11 cellular contexts compared by ENCODE assay signal in the genomic region with DNA sequence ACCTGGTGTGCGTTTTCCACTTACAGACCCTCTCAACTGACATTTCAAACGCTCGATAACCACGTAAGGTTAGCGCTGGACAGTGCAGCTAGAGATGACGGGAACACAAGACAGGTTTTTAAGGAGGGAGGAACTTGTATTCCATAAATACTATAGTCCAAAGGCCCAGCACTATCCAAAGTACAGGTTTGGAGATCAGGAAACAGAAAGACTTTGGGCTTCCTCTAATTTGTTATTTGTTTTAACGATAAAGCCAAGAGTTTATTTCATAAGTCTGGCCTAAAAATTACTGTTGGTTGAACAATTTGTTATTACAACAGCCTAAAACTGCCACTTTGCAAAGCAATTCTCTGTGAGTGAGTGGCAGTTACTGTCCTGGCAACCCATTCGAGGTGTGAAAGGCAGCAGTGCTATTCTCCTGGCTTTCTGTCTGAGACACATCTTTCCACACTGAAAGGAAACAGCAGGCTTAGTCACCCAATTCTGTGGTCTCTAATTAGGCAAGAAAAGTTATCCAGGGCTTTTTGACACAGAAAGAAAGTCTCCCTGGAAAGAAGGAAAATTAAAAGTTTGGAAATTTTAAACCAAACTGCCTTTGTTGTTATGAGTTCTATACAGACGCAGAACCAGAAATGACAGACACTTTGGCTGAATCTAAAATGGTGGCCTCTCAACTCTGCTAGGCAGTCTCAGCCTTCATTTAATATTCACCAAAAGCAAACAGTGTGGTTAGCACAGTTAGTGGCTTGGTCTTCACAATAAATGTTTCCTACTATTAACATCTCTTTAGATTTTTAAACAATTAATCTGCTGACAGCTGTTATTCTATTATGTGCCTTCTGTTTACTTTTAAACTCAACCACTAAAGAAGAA. TPM values are rescaled to one million over a fixed set of nuclear protein-coding genes. Genes with fewer than 3 reads are reported as not detected.
DNase-seq lines count a peak whose midpoint lies in the region; TF ChIP-seq lines count a peak whose summit lies in the region.
"Had no signal": no experiment of that assay in that cellular context is flagged by ENCODE, and none has a peak within 500 bp of the region (broad histone marks: within the 10 kb centered on the region; RNA-seq: fewer than 3 reads in every experiment).

No MANE protein-coding gene starts in this region.

- BruUV-seq in mammary epithelial cell (replicated peaks; lab: Mats Ljungman, UMichigan): no TSS peak

- H3K79me1 ChIP-seq in neuronal stem cell (ENCODE audit: low read depth, low read length): no peaks in the 10 kb centered on the region

- H3K4me1 ChIP-seq in mammary epithelial cell (ENCODE audit: insufficient read depth, low read length): peaks cover 10% of the 10 kb centered on the region
- H3K4me1 ChIP-seq in neuronal stem cell (ENCODE audit: control insufficient read depth in 2 of 2, insufficient read depth in 1 of 2, low read depth in 1 of 2, low read length in 2 of 2): peaks cover 0 to 3% of the 10 kb centered on the region in 2 donors
- H3K4me1 ChIP-seq in stomach: peaks cover under 1 to 36% (median 18%) of the 10 kb centered on the region in 4 donors

- peak overlapping the region; percentile 2 for H3K27ac ChIP-seq in mammary epithelial cell (ENCODE audit: insufficient read depth, low read depth, low read length)
- H3K27ac ChIP-seq in neuronal stem cell (replicated peaks; ENCODE audit: low read length): peak overlapping the region; percentile 30
- H3K27ac ChIP-seq in stomach: no peak overlapping the region
- H3K27ac ChIP-seq: 22Rv1 had no signal

- no peak overlapping the region for H4K91ac ChIP-seq in neuronal stem cell (ENCODE audit: low read depth, low read length, poor library complexity)

- no peak overlapping the region for H3K23ac ChIP-seq in neuronal stem cell (ENCODE audit: low read depth, low read length, poor library complexity)

- TF ChIP-seq EP300 in stomach (IDR thresholded peaks at IDR 0.05): no peak

- WGBS in mammary epithelial cell (ENCODE audit: low coverage, missing lambda C conversion rate): 92% methylated on average over 9 of the region's 9 CpGs
- WGBS in neuronal stem cell (ENCODE audit: extremely low coverage in 2 of 2, insufficient read length in 2 of 2, insufficient replicate concordance in 1 of 2), 2 donors: no CpG with 5 or more reads among the region's 9 CpGs
- WGBS in stomach, 5 donors: 87 to 93% (median 89%) methylated on average over 9 of the region's 9 CpGs

- in situ Hi-C loops in mammary epithelial cell (cut with MboI; ENCODE audit: low sequenced_read_pairs in 2 of 2): no loop called here

- H3K4ac ChIP-seq in neuronal stem cell (ENCODE audit: low read length): no peak overlapping the region

- H3K14ac ChIP-seq in neuronal stem cell (ENCODE audit: low read length): no peak overlapping the region

- intact Hi-C loops in mammary epithelial cell (cut with micrococcal nuclease): no loop called here
- intact Hi-C loops in stomach (cut with DNase I; ENCODE audit: low total_unique reads): no loop called here

- no peaks in the 10 kb centered on the region for H4K20me1 ChIP-seq in mammary epithelial cell (ENCODE audit: insufficient read depth, low read length)

- H3K9me3 ChIP-seq in mammary epithelial cell (replicated peaks; ENCODE audit: insufficient read depth, low read length) (no peaks in the 10 kb centered on the region), neuronal stem cell (replicated peaks in 1 of 2; ENCODE audit: control insufficient read depth in 2 of 2, insufficient read depth in 1 of 2, low read depth in 1 of 2, low read length in 2 of 2) (no peaks in the 10 kb centered on the region), stomach (no peaks in the 10 kb centered on the region)

- TF ChIP-seq POLR2A in NB4 (IDR thresholded peaks at IDR 0.05; ENCODE audit: extremely low read depth, insufficient read length): no peak
- TF ChIP-seq POLR2A in stomach (IDR thresholded peaks at IDR 0.05): no peak

- H2BK5ac ChIP-seq in neuronal stem cell (ENCODE audit: low read length): no peak overlapping the region

- CTCF ChIA-PET in mammary epithelial cell (lab: Charles Lee; ENCODE audit: low non-redundant PET): no interaction called here

- H3K27me3 ChIP-seq in mammary epithelial cell (ENCODE audit: insufficient read depth, low read length) (no peaks in the 10 kb centered on the region), neuronal stem cell (ENCODE audit: control insufficient read depth in 3 of 3, insufficient read depth in 3 of 3, low read depth in 1 of 3, low read length in 3 of 3) (no peaks in the 10 kb centered on the region), stomach (no peaks in the 10 kb centered on the region)

- H2AFZ ChIP-seq in mammary epithelial cell (ENCODE audit: low read depth, low read length) (no peak overlapping the region), neuronal stem cell (ENCODE audit: low read length) (no peak overlapping the region)

- TF ChIP-seq CTCF in NB4 (IDR thresholded peaks at IDR 0.05; ENCODE audit: low read depth, low read length) (no peak), mammary epithelial cell (conservative IDR thresholded peaks at IDR 0.05 in 1 of 2, IDR thresholded peaks at IDR 0.05 in 1 of 2; ENCODE audit: extremely low read depth in 1 of 2, insufficient read depth in 1 of 2, low read depth in 1 of 2, low read length in 2 of 2) (no peak), stomach (IDR thresholded peaks at IDR 0.05) (no peak)

- H4K8ac ChIP-seq in neuronal stem cell (ENCODE audit: low read depth, low read length): no peak overlapping the region

- H2AK5ac ChIP-seq in neuronal stem cell (ENCODE audit: low read depth, low read length): no peak overlapping the region

- peaks cover 89% of the 10 kb centered on the region for H3K79me2 ChIP-seq in mammary epithelial cell (ENCODE audit: insufficient read depth, low read length)

- DNase-seq in NCI-H2107 treated with DMSO at 0.1 percent for 48 hours (lab: John Stamatoyannopoulos, UW; ENCODE audit: unreplicated experiment): peak; percentile 57
- DNase-seq in NCI-H2107 (lab: John Stamatoyannopoulos, UW): no peak
- DNase-seq in NB4 (ENCODE audit: low read depth): peak; percentile 92
- peak; percentile 55 for DNase-seq in mammary epithelial cell
- no peak for DNase-seq in neuronal stem cell (ENCODE audit: low spot score)
- DNase-seq in NCI-H446 (lab: John Stamatoyannopoulos, UW): no peak
- DNase-seq in effector CD4-positive, alpha-beta T cell: no peak
- no peak for DNase-seq in stomach
- DNase-seq: NCI-H345 had no signal

- H3K4me3 ChIP-seq in NB4 (ENCODE audit: low read depth, low read length) (no peak overlapping the region), mammary epithelial cell (replicated peaks in 1 of 3; ENCODE audit: insufficient read depth in 1 of 3, low read depth in 2 of 3, low read length in 3 of 3) (no peak overlapping the region), neuronal stem cell (ENCODE audit: low read length in 2 of 2) (no peak overlapping the region), stomach (no peak overlapping the region)
- H3K4me3 ChIP-seq: lung had no signal

- H2BK120ac ChIP-seq in neuronal stem cell (ENCODE audit: low read depth, low read length): no peak overlapping the region

- H3K9ac ChIP-seq in mammary epithelial cell (ENCODE audit: insufficient read depth, low read length): no peak overlapping the region
- no peak overlapping the region for H3K9ac ChIP-seq in neuronal stem cell (ENCODE audit: low read depth, low read length, poor library complexity)

- no peak overlapping the region for H2BK12ac ChIP-seq in neuronal stem cell (ENCODE audit: low read length)

- dilution Hi-C loops in mammary epithelial cell (cut with HindIII; ENCODE audit: low sequenced_read_pairs): no loop called here

- H3K18ac ChIP-seq in neuronal stem cell (ENCODE audit: low read length): no peak overlapping the region

- no peak overlapping the region for H2BK15ac ChIP-seq in neuronal stem cell (ENCODE audit: low read length)

- peaks cover 14% of the 10 kb centered on the region for H3K36me3 ChIP-seq in mammary epithelial cell (ENCODE audit: insufficient read depth, low read length)
- peaks cover 0 to 50% of the 10 kb centered on the region in 2 donors for H3K36me3 ChIP-seq in neuronal stem cell (replicated peaks in 1 of 2; ENCODE audit: control insufficient read depth in 2 of 2, insufficient read depth in 2 of 2, low read length in 2 of 2)
- peaks cover 15 to 51% (median 42%) of the 10 kb centered on the region in 4 donors for H3K36me3 ChIP-seq in stomach

- no peak overlapping the region for H3K4me2 ChIP-seq in mammary epithelial cell (ENCODE audit: insufficient read depth, low read depth, low read length)
- no peak overlapping the region for H3K4me2 ChIP-seq in neuronal stem cell (ENCODE audit: insufficient read depth, low read length, poor library complexity, severe bottlenecking)

RNA-seq across cellular contexts. Expression of a gene that starts 33.9 kb away (rescaled TPM):
- total RNA-seq in mammary epithelial cell: 100 to 1,000 TPM; 124 to 213 TPM
- 325 TPM for polyA plus RNA-seq in mammary epithelial cell
- 183 TPM for polyA minus RNA-seq in mammary epithelial cell
- 189 TPM for polyA plus RNA-seq in neuronal stem cell (2013, experiment 1 of 2)
- polyA plus RNA-seq in neuronal stem cell (2013, experiment 2 of 2): 189 TPM
- total RNA-seq in stomach: 100 to 1,000 TPM in 1 of 5 donors, 10 to 100 TPM in 3, 1 to 10 TPM in 1; 4.9 to 155 (median 81.2) TPM
- 100 to 1,000 TPM; 179 to 213 (median 184) TPM for polyA plus RNA-seq in stomach

Comparison
In these comparisons a context has a peak if more than half of its experiments do, and no peak if none do; other contexts are left out.
1. DNase-seq: peak in NCI-H2107 treated with DMSO at 0.1 percent for 48 hours (single experiment), NB4 (single experiment) and mammary epithelial cell (single experiment); none in NCI-H2107 (single experiment), neuronal stem cell (single experiment), NCI-H446 (0 of 2), effector CD4-positive, alpha-beta T cell (single experiment) and stomach (single experiment).
2. H3K27ac ChIP-seq: peak in mammary epithelial cell (single experiment) and neuronal stem cell (single experiment); none in stomach (0 of 5).